Comparison of ENCODE assay signal across 10 cellular contexts in genomic region chr14:53149656-53150319, GRCh38. TPM values are rescaled to one million over a fixed set of nuclear protein-coding genes. Genes with fewer than 3 reads are reported as not detected.
DNase-seq lines count a peak whose midpoint lies in the region; ATAC-seq, FAIRE-seq and TF ChIP-seq lines count a peak whose summit lies in the region.
"Had no signal": no experiment of that assay in that cellular context is flagged by ENCODE, and none has a peak within 500 bp of the region (broad histone marks: within the 10 kb centered on the region; RNA-seq: fewer than 3 reads in every experiment).

No MANE protein-coding gene starts in this region.

- H3K9me3 Mint-ChIP-seq in activated naive CD4-positive, alpha-beta T cell treated with anti-CD3 and anti-CD28 coated beads, Interleukin-2, amount 10 ng/mL, durations not matched to agents 7 days and 5 days: no peaks in the 10 kb centered on the region
- H3K9me3 Mint-ChIP-seq in stimulated activated naive B cell treated with anti-CD40 and anti-IgM and Interleukin-4, amounts not matched to agents 10 μg/mL and 1 μg/mL and 100 μg/mL, for 72 hours: no peaks in the 10 kb centered on the region

- H3K36me3 Mint-ChIP-seq in activated naive CD4-positive, alpha-beta T cell treated with anti-CD3 and anti-CD28 coated beads, Interleukin-2, amount 10 ng/mL, durations not matched to agents 7 days and 5 days: peaks cover 35% of the 10 kb centered on the region
- peaks cover 12 to 28% of the 10 kb centered on the region in 2 donors for H3K36me3 Mint-ChIP-seq in stimulated activated naive B cell treated with anti-CD40 and anti-IgM and Interleukin-4, amounts not matched to agents 10 μg/mL and 1 μg/mL and 100 μg/mL, for 72 hours

- intact Hi-C loops in mammary epithelial cell (cut with micrococcal nuclease) (loop anchor here (5.0 to 10.0 kb wide), 3 partner anchors 145 to 357 kb away; partner anchors contain the start of gene GNPNAT1), lower lobe of right lung (cut with DNase I) (no loop called here)

- no peak for ATAC-seq in stimulated activated naive B cell treated with anti-CD40 and anti-IgM and Interleukin-4, amounts not matched to agents 10 μg/mL and 1 μg/mL and 100 μg/mL, for 72 hours (replicated peaks)
- ATAC-seq in lower lobe of right lung: no peak

- no peak for DNase-seq in activated naive CD4-positive, alpha-beta T cell treated with anti-CD3 and anti-CD28 coated beads, Interleukin-2, amount 10 ng/mL, durations not matched to agents 7 days and 5 days
- no peak for DNase-seq in activated naive CD4-positive, alpha-beta T cell (lab: John Stamatoyannopoulos, UW)
- DNase-seq in mammary epithelial cell: no peak
- no peak for DNase-seq in stimulated activated naive B cell treated with anti-CD40 and anti-IgM and Interleukin-4, amounts not matched to agents 10 μg/mL and 1 μg/mL and 100 μg/mL, for 72 hours
- DNase-seq in NCI-H2171 (lab: John Stamatoyannopoulos, UW): no peak
- no peak for DNase-seq in frontal cortex (ENCODE audit: low spot score in 2 of 2)
- no peak for DNase-seq in lower lobe of right lung
- DNase-seq: amygdala, NCI-H187 treated with DMSO at 0.1 percent for 48 hours had no signal

- no peak overlapping the region for H3K9ac ChIP-seq in OCI-LY3 (ENCODE audit: low read length)
- no peak overlapping the region for H3K9ac ChIP-seq in mammary epithelial cell (ENCODE audit: insufficient read depth, low read length)

- CTCF ChIA-PET in activated naive CD4-positive, alpha-beta T cell treated with anti-CD3 and anti-CD28 coated beads, Interleukin-2, amount 10 ng/mL, durations not matched to agents 7 days and 5 days (lab: Charles Lee): interaction anchor here (1.5 to 3.3 kb wide), 4 partner anchors 14 to 95 kb away, joined by 5 to 19 read pairs (median 6); no protein-coding TSS in a partner anchor
- CTCF ChIA-PET in mammary epithelial cell (lab: Charles Lee; ENCODE audit: low non-redundant PET): no interaction called here

- peak overlapping the region; percentile 93; the same call in 1 of the 2 replicates for H3K4me3 ChIP-seq in OCI-LY3 (ENCODE audit: low read length)
- no peak overlapping the region for H3K4me3 ChIP-seq in mammary epithelial cell (replicated peaks in 1 of 3; ENCODE audit: insufficient read depth in 1 of 3, low read depth in 2 of 3, low read length in 3 of 3)
- H3K4me3 ChIP-seq in lower lobe of right lung: no peak overlapping the region

- H3K4me3 Mint-ChIP-seq in activated naive CD4-positive, alpha-beta T cell treated with anti-CD3 and anti-CD28 coated beads, Interleukin-2, amount 10 ng/mL, durations not matched to agents 7 days and 5 days: peak overlapping the region; percentile 99
- peak overlapping the region; percentile 43 to 54 for H3K4me3 Mint-ChIP-seq in stimulated activated naive B cell treated with anti-CD40 and anti-IgM and Interleukin-4, amounts not matched to agents 10 μg/mL and 1 μg/mL and 100 μg/mL, for 72 hours

- FAIRE-seq in frontal cortex (lab: Jason Lieb, UNC): no peak

- H3K9me3 ChIP-seq in OCI-LY3 (ENCODE audit: insufficient read depth, low read length) (no peaks in the 10 kb centered on the region), mammary epithelial cell (replicated peaks; ENCODE audit: insufficient read depth, low read length) (no peaks in the 10 kb centered on the region), lower lobe of right lung (no peaks in the 10 kb centered on the region)

- H4K20me1 ChIP-seq in OCI-LY3 (ENCODE audit: insufficient read depth, low read length) (peaks cover 63% of the 10 kb centered on the region), mammary epithelial cell (ENCODE audit: insufficient read depth, low read length) (no peaks in the 10 kb centered on the region)

- H3K27ac ChIP-seq in OCI-LY3 (ENCODE audit: low read length) (no peak overlapping the region), mammary epithelial cell (ENCODE audit: insufficient read depth, low read depth, low read length) (no peak overlapping the region), lower lobe of right lung (no peak overlapping the region)

- no peaks in the 10 kb centered on the region for H3K27me3 Mint-ChIP-seq in activated naive CD4-positive, alpha-beta T cell treated with anti-CD3 and anti-CD28 coated beads, Interleukin-2, amount 10 ng/mL, durations not matched to agents 7 days and 5 days
- H3K27me3 Mint-ChIP-seq in stimulated activated naive B cell treated with anti-CD40 and anti-IgM and Interleukin-4, amounts not matched to agents 10 μg/mL and 1 μg/mL and 100 μg/mL, for 72 hours: no peaks in the 10 kb centered on the region

- no TSS peak for BruUV-seq in mammary epithelial cell (replicated peaks; lab: Mats Ljungman, UMichigan)

- H2AFZ ChIP-seq in OCI-LY3 (ENCODE audit: low read depth, low read length) (no peak overlapping the region), mammary epithelial cell (ENCODE audit: low read depth, low read length) (no peak overlapping the region)

- H3K27me3 ChIP-seq in OCI-LY3 (ENCODE audit: low read depth, low read length) (no peaks in the 10 kb centered on the region), mammary epithelial cell (ENCODE audit: insufficient read depth, low read length) (no peaks in the 10 kb centered on the region), lower lobe of right lung (ENCODE audit: low read depth) (no peaks in the 10 kb centered on the region)

- TF ChIP-seq CTCF in OCI-LY3 (IDR thresholded peaks at IDR 0.05; ENCODE audit: low read depth, low read length): no peak
- TF ChIP-seq CTCF in mammary epithelial cell (conservative IDR thresholded peaks at IDR 0.05 in 1 of 2, IDR thresholded peaks at IDR 0.05 in 1 of 2; ENCODE audit: extremely low read depth in 1 of 2, insufficient read depth in 1 of 2, low read depth in 1 of 2, low read length in 2 of 2): no peak
- no peak for TF ChIP-seq CTCF in lower lobe of right lung (IDR thresholded peaks at IDR 0.05)

- dilution Hi-C loops in mammary epithelial cell (cut with HindIII; ENCODE audit: low sequenced_read_pairs): no loop called here

- peaks cover 72% of the 10 kb centered on the region for H3K4me1 Mint-ChIP-seq in activated naive CD4-positive, alpha-beta T cell treated with anti-CD3 and anti-CD28 coated beads, Interleukin-2, amount 10 ng/mL, durations not matched to agents 7 days and 5 days
- H3K4me1 Mint-ChIP-seq in stimulated activated naive B cell treated with anti-CD40 and anti-IgM and Interleukin-4, amounts not matched to agents 10 μg/mL and 1 μg/mL and 100 μg/mL, for 72 hours: peaks cover 39 to 50% of the 10 kb centered on the region in 2 donors

- in situ Hi-C loops in mammary epithelial cell (cut with MboI; ENCODE audit: low sequenced_read_pairs in 2 of 2): no loop called here

- 95% methylated on average over 4 of the region's 4 CpGs for WGBS in mammary epithelial cell (ENCODE audit: low coverage, missing lambda C conversion rate)

- H3K4me2 ChIP-seq in OCI-LY3 (ENCODE audit: low read length) (peak overlapping the region; percentile 85), mammary epithelial cell (ENCODE audit: insufficient read depth, low read depth, low read length) (peak overlapping the region; percentile 83)

- H3K27ac Mint-ChIP-seq in activated naive CD4-positive, alpha-beta T cell treated with anti-CD3 and anti-CD28 coated beads, Interleukin-2, amount 10 ng/mL, durations not matched to agents 7 days and 5 days: peak overlapping the region; percentile 2
- H3K27ac Mint-ChIP-seq in stimulated activated naive B cell treated with anti-CD40 and anti-IgM and Interleukin-4, amounts not matched to agents 10 μg/mL and 1 μg/mL and 100 μg/mL, for 72 hours: no peak overlapping the region

- peaks cover 53% of the 10 kb centered on the region for H3K4me1 ChIP-seq in OCI-LY3 (ENCODE audit: low read length)
- H3K4me1 ChIP-seq in mammary epithelial cell (ENCODE audit: insufficient read depth, low read length): peaks cover 12% of the 10 kb centered on the region
- H3K4me1 ChIP-seq in lower lobe of right lung: peaks cover 32% of the 10 kb centered on the region

- H3K79me2 ChIP-seq in OCI-LY3 (ENCODE audit: low read length) (peaks cover 80% of the 10 kb centered on the region), mammary epithelial cell (ENCODE audit: insufficient read depth, low read length) (peaks cover 70% of the 10 kb centered on the region)

- H3K36me3 ChIP-seq in OCI-LY3 (replicated peaks; ENCODE audit: low read depth, low read length) (no peaks in the 10 kb centered on the region), mammary epithelial cell (ENCODE audit: insufficient read depth, low read length) (no peaks in the 10 kb centered on the region), lower lobe of right lung (no peaks in the 10 kb centered on the region)

RNA-seq across cellular contexts. Expression of gene DDHD1, which starts 3.3 kb away (rescaled TPM):
- total RNA-seq in mammary epithelial cell: 10 to 100 TPM; 18.0 to 27.3 TPM
- 4.3 TPM for polyA plus RNA-seq in mammary epithelial cell
- 6.6 TPM for polyA minus RNA-seq in mammary epithelial cell
- 24.5 TPM for total RNA-seq in frontal cortex
- total RNA-seq in lower lobe of right lung: 32.6 TPM
